In the genomic region with DNA sequence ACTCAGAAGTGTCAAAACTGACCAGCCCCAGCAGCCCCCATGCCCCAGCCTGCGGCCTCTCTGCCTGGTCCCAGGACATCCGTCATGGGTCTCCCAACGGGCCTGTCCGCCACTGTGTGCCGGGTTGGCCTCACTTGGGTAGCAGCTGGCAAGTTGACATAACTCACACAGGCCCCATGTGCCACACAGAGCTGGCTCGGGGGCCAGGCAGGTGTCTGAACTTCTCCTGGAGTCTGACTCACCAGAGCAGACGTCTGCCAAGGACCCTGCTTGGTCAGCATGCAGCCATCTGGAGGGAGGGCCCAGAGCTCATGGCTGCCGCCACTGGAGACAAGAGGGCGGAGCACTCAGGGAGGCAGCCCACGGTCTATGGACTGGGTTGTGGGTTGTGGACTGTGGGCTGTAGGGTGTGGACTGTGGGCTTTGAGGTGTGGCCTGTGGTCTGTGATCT, we compare ENCODE assay signal across 9 cellular contexts. TPM values are rescaled to one million over a fixed set of nuclear protein-coding genes. Genes with fewer than 3 reads are reported as not detected.
A peak's percentile ranks its signal among the peaks of the same experiment; 100 is the strongest.
DNase-seq lines count a peak whose midpoint lies in the region; ATAC-seq, FAIRE-seq and TF ChIP-seq lines count a peak whose summit lies in the region.
"Had no signal": no experiment of that assay in that cellular context is flagged by ENCODE, and none has a peak within 500 bp of the region (broad histone marks: within the 10 kb centered on the region; RNA-seq: fewer than 3 reads in every experiment).

No MANE protein-coding gene starts in this region.

- H3K9me3 ChIP-seq in HUES48 (ENCODE audit: control insufficient read depth, insufficient read depth, low read length) (no peaks in the 10 kb centered on the region; the same call in 1 of the 2 replicates), H9 (ENCODE audit: control insufficient read depth, low read depth, low read length) (no peaks in the 10 kb centered on the region)
- no peaks in the 10 kb centered on the region for H3K9me3 ChIP-seq in naive thymus-derived CD4-positive, alpha-beta T cell (ENCODE audit: control insufficient read depth in 2 of 3, low read length in 3 of 3)

- H2BK120ac ChIP-seq in H9 (ENCODE audit: low read depth, low read length, poor library complexity, severe bottlenecking), result no peak overlapping the region

- peak overlapping the region in 7 of 9 donors; percentile 56 to 92 (median 71) for H3K27ac Mint-ChIP-seq in naive thymus-derived CD4-positive, alpha-beta T cell
- H3K27ac Mint-ChIP-seq in H9, result no peak overlapping the region
- H3K27ac Mint-ChIP-seq: nephron progenitor cell had no signal

- H3K79me2 ChIP-seq in H9 (ENCODE audit: insufficient read depth, low read length), result no peaks in the 10 kb centered on the region

- CTCF ChIA-PET in naive thymus-derived CD4-positive, alpha-beta T cell (lab: Charles Lee), result interaction anchor here (1.2 kb wide), 1 partner anchor 14 kb away, joined by 3 read pairs; no protein-coding TSS in a partner anchor

- H3K9ac ChIP-seq in HUES48 (ENCODE audit: low read depth, low read length) (no peak overlapping the region), H9 (ENCODE audit: extremely low read depth, insufficient read length, low read length) (no peak overlapping the region)

- intact Hi-C loops in naive thymus-derived CD4-positive, alpha-beta T cell (cut with micrococcal nuclease), result no loop called here

- no peak overlapping the region for H3T11ph ChIP-seq in H9 (ENCODE audit: low read length)

- H2BK15ac ChIP-seq in H9 (ENCODE audit: low read depth, low read length), result no peak overlapping the region

- DNase-seq in COLO668 (lab: John Stamatoyannopoulos, UW; ENCODE audit: unreplicated experiment), result peak; percentile 63
- peak; percentile 23 for DNase-seq in bronchial epithelial cell (ENCODE audit: low read depth)
- no peak for DNase-seq in naive thymus-derived CD4-positive, alpha-beta T cell
- no peak for DNase-seq in GM19240 (ENCODE audit: insufficient read length, low spot score)
- DNase-seq in H9, result no peak

- no peak overlapping the region for H3K23ac ChIP-seq in H9 (ENCODE audit: insufficient read length, low read depth, low read length)

- no peak overlapping the region for H3K14ac ChIP-seq in H9 (ENCODE audit: insufficient read depth, low read length)

- H3K9me3 Mint-ChIP-seq in naive thymus-derived CD4-positive, alpha-beta T cell, result peaks cover 0 to 7% (median 0%) of the 10 kb centered on the region in 11 donors
- H3K9me3 Mint-ChIP-seq in H9, result peaks cover 0 to 4% of the 10 kb centered on the region in 2 experiments; a peak in 2 of 5 replicates
- H3K9me3 Mint-ChIP-seq: nephron progenitor cell had no signal

- H3K36me3 Mint-ChIP-seq in naive thymus-derived CD4-positive, alpha-beta T cell, result no peaks in the 10 kb centered on the region
- H3K36me3 Mint-ChIP-seq in H9 (ENCODE audit: insufficient read depth in 1 of 3, low read depth in 3 of 3), result no peaks in the 10 kb centered on the region

- no peak for ATAC-seq in naive thymus-derived CD4-positive, alpha-beta T cell
- no peak for ATAC-seq in HG02852 (IDR thresholded peaks at IDR 0.05; ENCODE audit: unreplicated experiment)
- no peak for ATAC-seq in HG03095 (IDR thresholded peaks at IDR 0.05; ENCODE audit: unreplicated experiment)

- H3K27ac ChIP-seq in HUES48 (ENCODE audit: low read depth, low read length) (no peak overlapping the region), H9 (ENCODE audit: insufficient read length, low read depth, low read length) (no peak overlapping the region)
- peak overlapping the region; percentile 63 for H3K27ac ChIP-seq in naive thymus-derived CD4-positive, alpha-beta T cell (ENCODE audit: low read depth, low read length)

- no peak overlapping the region for H4K91ac ChIP-seq in H9 (ENCODE audit: insufficient read length, low read depth, low read length)

- no peak for TF ChIP-seq CTCF in bronchial epithelial cell (IDR thresholded peaks at IDR 0.05; ENCODE audit: insufficient read depth, low read length, severe bottlenecking)
- no peak for TF ChIP-seq CTCF in H9 (conservative IDR thresholded peaks at IDR 0.05)

- H3K4me2 ChIP-seq in H9 (ENCODE audit: insufficient read depth, insufficient read length, low read length), result no peak overlapping the region

- no peak overlapping the region for H2BK20ac ChIP-seq in H9 (ENCODE audit: low read depth, low read length, poor library complexity, severe bottlenecking)

- no peak overlapping the region for H3K56ac ChIP-seq in H9 (ENCODE audit: insufficient read length, low read depth, low read length)

- H2AK5ac ChIP-seq in H9 (ENCODE audit: insufficient read length, low read length), result no peak overlapping the region

- no peak overlapping the region for H4K8ac ChIP-seq in H9 (replicated peaks; ENCODE audit: insufficient read length, low read depth, low read length)

- WGBS in H9 (ENCODE audit: extremely low coverage, insufficient read length, low lambda C conversion rate), result no CpG with 5 or more reads among the region's 10 CpGs

- POLR2A ChIA-PET in naive thymus-derived CD4-positive, alpha-beta T cell (lab: Charles Lee), result interaction anchor here (0.9 kb wide), 1 partner anchor 94 kb away, joined by 3 read pairs; no protein-coding TSS in a partner anchor

- no peaks in the 10 kb centered on the region for H3K79me1 ChIP-seq in H9 (ENCODE audit: insufficient read depth, low read depth, low read length, poor library complexity, severe bottlenecking)

- peak overlapping the region in 9 of 10 donors; percentile 16 to 79 (median 66) for H3K4me3 Mint-ChIP-seq in naive thymus-derived CD4-positive, alpha-beta T cell
- peak overlapping the region in 1 of 2 experiments; percentile 26; a peak in 2 of 5 replicates for H3K4me3 Mint-ChIP-seq in H9
- H3K4me3 Mint-ChIP-seq: nephron progenitor cell had no signal

- peaks cover 0 to 16% (median 7%) of the 10 kb centered on the region in 5 donors for H3K27me3 Mint-ChIP-seq in naive thymus-derived CD4-positive, alpha-beta T cell
- no peaks in the 10 kb centered on the region; the same call in 1 of the 2 replicates for H3K27me3 Mint-ChIP-seq in H9 (ENCODE audit: low read depth)

- peaks cover 5% of the 10 kb centered on the region for H3K23me2 ChIP-seq in H9 (ENCODE audit: insufficient read length, low read depth, low read length, poor library complexity, severe bottlenecking)

- no peak overlapping the region for H2AFZ ChIP-seq in H9 (ENCODE audit: low read length)

- H3K4me1 ChIP-seq in HUES48 (ENCODE audit: control insufficient read depth, insufficient read depth, low read length) (peaks cover 7% of the 10 kb centered on the region; the same call in 1 of the 2 replicates), H9 (ENCODE audit: insufficient read depth, low read length) (no peaks in the 10 kb centered on the region)
- peaks cover 3 to 20% of the 10 kb centered on the region in 2 donors for H3K4me1 ChIP-seq in naive thymus-derived CD4-positive, alpha-beta T cell (ENCODE audit: control insufficient read depth in 2 of 2, insufficient read depth in 2 of 2, low read length in 2 of 2)

- H3K4ac ChIP-seq in H9 (ENCODE audit: low read depth, low read length), result no peak overlapping the region

- FAIRE-seq in bronchial epithelial cell (lab: Jason Lieb, UNC), result no peak

- no peaks in the 10 kb centered on the region for H3K27me3 ChIP-seq in HUES48 (ENCODE audit: control insufficient read depth, insufficient read depth, low read length)
- no peaks in the 10 kb centered on the region for H3K27me3 ChIP-seq in bronchial epithelial cell (ENCODE audit: control insufficient read depth, insufficient read depth, low read length)
- no peaks in the 10 kb centered on the region for H3K27me3 ChIP-seq in naive thymus-derived CD4-positive, alpha-beta T cell (ENCODE audit: control insufficient read depth in 2 of 2, insufficient read depth in 2 of 2, low read length in 2 of 2)
- H3K27me3 ChIP-seq in H9 (ENCODE audit: insufficient read depth, low read length), result no peaks in the 10 kb centered on the region

- H3K18ac ChIP-seq in H9 (ENCODE audit: insufficient read length, low read depth, low read length), result no peak overlapping the region

- no peak overlapping the region for H4K5ac ChIP-seq in H9 (ENCODE audit: insufficient read length, low read depth, low read length)

- H3K4me1 Mint-ChIP-seq in naive thymus-derived CD4-positive, alpha-beta T cell, result peaks cover 0 to 23% (median 13%) of the 10 kb centered on the region in 7 donors
- H3K4me1 Mint-ChIP-seq in H9, result peaks cover 15 to 18% of the 10 kb centered on the region in 2 experiments

- H2BK12ac ChIP-seq in H9 (ENCODE audit: insufficient read length, low read depth, low read length), result no peak overlapping the region

- no peak overlapping the region for H2BK5ac ChIP-seq in H9 (ENCODE audit: insufficient read length, low read length)

- H3K36me3 ChIP-seq in HUES48 (ENCODE audit: control insufficient read depth, insufficient read depth, low read length) (no peaks in the 10 kb centered on the region), bronchial epithelial cell (ENCODE audit: control insufficient read depth, insufficient read depth, low read length) (no peaks in the 10 kb centered on the region)
- no peaks in the 10 kb centered on the region for H3K36me3 ChIP-seq in naive thymus-derived CD4-positive, alpha-beta T cell (ENCODE audit: control insufficient read depth in 2 of 3, insufficient read depth in 3 of 3, low read length in 3 of 3)

- H4K20me1 ChIP-seq in H9 (ENCODE audit: control insufficient read depth, insufficient read depth, insufficient read length), result no peaks in the 10 kb centered on the region

- peak overlapping the region; percentile 59; the same call in 1 of the 2 replicates for H3K4me3 ChIP-seq in HUES48 (ENCODE audit: low read depth, low read length)
- H3K4me3 ChIP-seq in bronchial epithelial cell (ENCODE audit: low read depth, low read length), result no peak overlapping the region
- H3K4me3 ChIP-seq in naive thymus-derived CD4-positive, alpha-beta T cell (ENCODE audit: low read length), result peak overlapping the region; percentile 73

RNA-seq across cellular contexts. Expression of gene TMEM255B, which starts 32.0 kb away (rescaled TPM):
- 1.0 and 5.3 TPM in 2 replicates for total RNA-seq in bronchial epithelial cell
- total RNA-seq in naive thymus-derived CD4-positive, alpha-beta T cell, result 1 to 10 TPM in 4 of 5 experiments, under 1 TPM in 1; 0.62 to 3.3 (median 1.6) TPM
- under 1 TPM in 1 of 2 donors, not detected in 1; 0.08 TPM for polyA plus RNA-seq in naive thymus-derived CD4-positive, alpha-beta T cell
- total RNA-seq in H9 (2021), result 2.1 and 2.8 TPM in 2 replicates

RNA-seq across cellular contexts. Expression of gene GRK1, which starts 60.0 kb away (rescaled TPM):
- total RNA-seq in bronchial epithelial cell (not detected in 2 replicates), H9 (2021) (0.31 and 0.83 TPM in 2 replicates)
- not detected for total RNA-seq in naive thymus-derived CD4-positive, alpha-beta T cell
- polyA plus RNA-seq in naive thymus-derived CD4-positive, alpha-beta T cell, result not detected

Comparison
In these comparisons a context has a peak if more than half of its experiments do, and no peak if none do; other contexts are left out.
1. DNase-seq: peak in COLO668 (single experiment) and bronchial epithelial cell (single experiment); none in naive thymus-derived CD4-positive, alpha-beta T cell (0 of 9), GM19240 (single experiment) and H9 (single experiment).
2. H3K27ac Mint-ChIP-seq: peak in naive thymus-derived CD4-positive, alpha-beta T cell (7 of 9); none in H9 (0 of 3).